18 cellular contexts compared by ENCODE assay signal in the genomic region with DNA sequence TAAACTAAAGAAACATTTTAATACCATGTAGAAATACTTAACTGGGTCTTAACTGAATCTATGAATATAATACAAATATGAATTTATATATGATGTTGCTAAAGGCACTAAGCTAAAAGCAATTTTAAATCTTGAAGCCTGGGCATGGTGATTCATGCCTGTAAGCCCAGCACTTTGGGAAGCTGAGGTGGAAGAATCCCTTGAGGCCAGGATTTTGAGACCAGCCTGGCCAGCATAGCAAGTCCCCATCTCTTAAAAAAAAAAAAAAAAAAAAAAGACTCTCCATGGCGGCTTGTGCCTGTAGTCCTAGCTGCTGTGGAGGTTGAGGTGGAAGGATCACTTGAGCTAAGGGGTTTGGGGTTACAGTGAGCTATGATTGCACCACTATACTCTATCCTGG.
DNase-seq lines count a peak whose midpoint lies in the region; ATAC-seq and TF ChIP-seq lines count a peak whose summit lies in the region.
"Had no signal": no experiment of that assay in that cellular context is flagged by ENCODE, and none has a peak within 500 bp of the region (broad histone marks: within the 10 kb centered on the region; RNA-seq: fewer than 3 reads in every experiment).

No MANE protein-coding gene starts in this region.

- H4K20me1 ChIP-seq in GM23338 (replicated peaks; ENCODE audit: insufficient read depth): no peaks in the 10 kb centered on the region; the same call in 1 of the 2 replicates

- peaks cover 2 to 51% (median 34%) of the 10 kb centered on the region in 12 donors for H3K4me1 ChIP-seq in heart left ventricle
- H3K4me1 ChIP-seq in right cardiac atrium (ENCODE audit: control insufficient read depth, insufficient read depth, low read length): peaks cover 7% of the 10 kb centered on the region
- H3K4me1 ChIP-seq in naive thymus-derived CD4-positive, alpha-beta T cell (ENCODE audit: control insufficient read depth in 2 of 2, insufficient read depth in 2 of 2, low read length in 2 of 2): peaks cover 6 to 8% of the 10 kb centered on the region in 2 donors
- H3K4me1 ChIP-seq in upper lobe of right lung: peaks cover 19% of the 10 kb centered on the region
- no peaks in the 10 kb centered on the region for H3K4me1 ChIP-seq in GM23338 (ENCODE audit: insufficient read depth)

- POLR2A ChIA-PET in naive thymus-derived CD4-positive, alpha-beta T cell (lab: Charles Lee): no interaction called here

- DNase-seq in heart left ventricle: no peak
- no peak for DNase-seq in right cardiac atrium
- peak; percentile 13 for DNase-seq in choroid plexus epithelial cell (ENCODE audit: low read depth)
- DNase-seq in naive thymus-derived CD4-positive, alpha-beta T cell: no peak
- no peak for DNase-seq in upper lobe of right lung
- no peak for DNase-seq in GM23338 (ENCODE audit: low spot score)
- DNase-seq in NCI-H146 treated with DMSO at 0.1 percent for 48 hours (lab: John Stamatoyannopoulos, UW; ENCODE audit: unreplicated experiment): no peak
- DNase-seq in stimulated activated CD4-positive, alpha-beta T cell treated with anti-CD3 and anti-CD28 coated beads, Interleukin-15, amount 100 ng/mL, for 24 hours: no peak
- DNase-seq: activated CD8-positive, alpha-beta memory T cell treated with anti-CD3 and anti-CD28 coated beads for 24 hours; activated effector memory CD4-positive, alpha-beta T cell treated with Interleukin-2 at 50 U/mL for 16 hours; anterior cingulate cortex; CD8-positive, alpha-beta T cell; GOT3; lower lobe of right lung; NCI-H187; NCI-H510A; retina had no signal

- CTCF ChIA-PET in naive thymus-derived CD4-positive, alpha-beta T cell (lab: Charles Lee): interaction anchor here (0.9 kb wide), 1 partner anchor 86 kb away, joined by 3 read pairs; no protein-coding TSS in a partner anchor

- H3K4me1 Mint-ChIP-seq in naive thymus-derived CD4-positive, alpha-beta T cell: peaks cover 25 to 71% (median 50%) of the 10 kb centered on the region in 7 donors
- peaks cover 8% of the 10 kb centered on the region for H3K4me1 Mint-ChIP-seq in GM23338

- H3K4me2 ChIP-seq in GM23338: no peak overlapping the region

- ATAC-seq in heart left ventricle (no peak), right cardiac atrium (no peak), upper lobe of right lung (peak; percentile 22), GM23338 (no peak)
- no peak for ATAC-seq in naive thymus-derived CD4-positive, alpha-beta T cell
- ATAC-seq: A549; CD8-positive, alpha-beta T cell had no signal

- H3K9me2 ChIP-seq in GM23338 (ENCODE audit: insufficient read depth): no peaks in the 10 kb centered on the region

- H3K36me3 ChIP-seq in heart left ventricle: peaks cover 0 to 10% (median 4%) of the 10 kb centered on the region in 9 donors
- H3K36me3 ChIP-seq in naive thymus-derived CD4-positive, alpha-beta T cell (ENCODE audit: control insufficient read depth in 2 of 3, insufficient read depth in 3 of 3, low read length in 3 of 3): peaks cover under 1 to 33% (median 10%) of the 10 kb centered on the region in 3 experiments
- H3K36me3 ChIP-seq in upper lobe of right lung: peaks cover 5% of the 10 kb centered on the region
- H3K36me3 ChIP-seq in GM23338 (ENCODE audit: insufficient read depth): no peaks in the 10 kb centered on the region

- peak overlapping the region in 6 of 9 donors; percentile 19 to 76 (median 48) for H3K27ac Mint-ChIP-seq in naive thymus-derived CD4-positive, alpha-beta T cell
- no peak overlapping the region for H3K27ac Mint-ChIP-seq in GM23338

- H2AFZ ChIP-seq in GM23338: no peak overlapping the region

- H3K9me3 ChIP-seq in heart left ventricle (peaks cover 0 to 14% (median 0%) of the 10 kb centered on the region in 12 donors), right cardiac atrium (ENCODE audit: control insufficient read depth, low read length) (no peaks in the 10 kb centered on the region), upper lobe of right lung (no peaks in the 10 kb centered on the region)
- H3K9me3 ChIP-seq in naive thymus-derived CD4-positive, alpha-beta T cell (ENCODE audit: control insufficient read depth in 2 of 3, low read length in 3 of 3): peaks cover 0 to 9% (median 7%) of the 10 kb centered on the region in 3 experiments
- H3K9me3 ChIP-seq: A549, lower lobe of right lung had no signal

- no peaks in the 10 kb centered on the region for H3K27me3 ChIP-seq in heart left ventricle
- no peaks in the 10 kb centered on the region for H3K27me3 ChIP-seq in right cardiac atrium (ENCODE audit: control insufficient read depth, insufficient read depth)
- H3K27me3 ChIP-seq in naive thymus-derived CD4-positive, alpha-beta T cell (ENCODE audit: control insufficient read depth in 2 of 2, insufficient read depth in 2 of 2, low read length in 2 of 2): no peaks in the 10 kb centered on the region
- H3K27me3 ChIP-seq in upper lobe of right lung: no peaks in the 10 kb centered on the region
- H3K27me3 ChIP-seq in GM23338 (ENCODE audit: insufficient read depth): no peaks in the 10 kb centered on the region

- intact Hi-C loops in heart left ventricle (cut with DNase I): loop anchor here in 1 of 10 donors (5.0 kb wide), 1 partner anchor 91 kb away; no protein-coding TSS in a partner anchor
- intact Hi-C loops in right cardiac atrium (cut with DNase I): no loop called here
- intact Hi-C loops in naive thymus-derived CD4-positive, alpha-beta T cell (cut with micrococcal nuclease): no loop called here
- intact Hi-C loops in upper lobe of right lung (cut with DNase I): no loop called here

- peak overlapping the region in 1 of 10 donors; percentile 12 for H3K4me3 Mint-ChIP-seq in naive thymus-derived CD4-positive, alpha-beta T cell
- H3K4me3 Mint-ChIP-seq in GM23338: no peak overlapping the region

- H3K27me3 Mint-ChIP-seq in naive thymus-derived CD4-positive, alpha-beta T cell: no peaks in the 10 kb centered on the region
- no peaks in the 10 kb centered on the region for H3K27me3 Mint-ChIP-seq in GM23338 (ENCODE audit: insufficient read depth, low read depth, poor library complexity)

- H3K27ac ChIP-seq in heart left ventricle: peak overlapping the region in 10 of 12 donors; percentile 24 to 93 (median 84)
- H3K27ac ChIP-seq in right cardiac atrium (ENCODE audit: low read length): no peak overlapping the region
- H3K27ac ChIP-seq in naive thymus-derived CD4-positive, alpha-beta T cell (ENCODE audit: low read depth, low read length): no peak overlapping the region
- peak overlapping the region; percentile 77 for H3K27ac ChIP-seq in upper lobe of right lung
- H3K27ac ChIP-seq in GM23338 (ENCODE audit: low read depth): no peak overlapping the region

- H3K9me3 Mint-ChIP-seq in naive thymus-derived CD4-positive, alpha-beta T cell: peaks cover 4 to 30% (median 14%) of the 10 kb centered on the region in 11 donors
- H3K9me3 Mint-ChIP-seq in GM23338: peaks cover 2% of the 10 kb centered on the region; the same call in 1 of the 3 replicates

- no peaks in the 10 kb centered on the region for H3K79me2 ChIP-seq in GM23338 (replicated peaks; ENCODE audit: insufficient read depth)

- H3K4me3 ChIP-seq in heart left ventricle (no peak overlapping the region), right cardiac atrium (ENCODE audit: low read length) (no peak overlapping the region), choroid plexus epithelial cell (ENCODE audit: low read depth, low read length) (no peak overlapping the region), upper lobe of right lung (no peak overlapping the region), GM23338 (no peak overlapping the region)
- no peak overlapping the region for H3K4me3 ChIP-seq in naive thymus-derived CD4-positive, alpha-beta T cell (ENCODE audit: low read length)
- H3K4me3 ChIP-seq: A549, lower lobe of right lung had no signal

- TF ChIP-seq POLR2A in heart left ventricle (IDR thresholded peaks at IDR 0.05): no peak

- H3K36me3 Mint-ChIP-seq in naive thymus-derived CD4-positive, alpha-beta T cell: peaks cover 14 to 60% (median 55%) of the 10 kb centered on the region in 5 donors
- peaks cover 19% of the 10 kb centered on the region for H3K36me3 Mint-ChIP-seq in GM23338 (ENCODE audit: low read depth)

- 85 to 100% (median 91%) methylated on average over 1 of the region's 1 CpG for WGBS in heart left ventricle, 4 donors
- 95% methylated on average over 1 of the region's 1 CpG for WGBS in right cardiac atrium

- no peaks in the 10 kb centered on the region for H3F3A ChIP-seq in GM23338 (replicated peaks; ENCODE audit: low read depth)

- TF ChIP-seq CTCF in heart left ventricle (IDR thresholded peaks at IDR 0.05) (no peak), choroid plexus epithelial cell (conservative IDR thresholded peaks at IDR 0.05; ENCODE audit: low read depth, low read length) (no peak), upper lobe of right lung (IDR thresholded peaks at IDR 0.05) (no peak), GM23338 (conservative IDR thresholded peaks at IDR 0.05; ENCODE audit: low read depth in 2 of 2) (no peak)

TF ChIP-seq in GM23338, 12 proteins besides CTCF, POLR2A, EP300 and RAD21 (continues in another document):
- TF ChIP-seq JUNB (IDR thresholded peaks at IDR 0.05; ENCODE audit: unreplicated experiment) (no peak), STAT1 (IDR thresholded peaks at IDR 0.05; ENCODE audit: unreplicated experiment) (no peak), REST (IDR thresholded peaks at IDR 0.05; ENCODE audit: unreplicated experiment) (no peak), NANOG (IDR thresholded peaks at IDR 0.05; ENCODE audit: borderline replicate concordance) (no peak), EZH2 (IDR thresholded peaks at IDR 0.05; ENCODE audit: low read depth, unreplicated experiment) (no peak)

Comparison
In these comparisons a context has a peak if more than half of its experiments do, and no peak if none do; other contexts are left out.
1. H3K27ac ChIP-seq: peak in heart left ventricle (10 of 12) and upper lobe of right lung (single experiment); none in right cardiac atrium (single experiment), naive thymus-derived CD4-positive, alpha-beta T cell (single experiment) and GM23338 (single experiment).